ENCODE assay signal across 17 cellular contexts in genomic region chr19:5053661-5054060, GRCh38.
A peak's percentile ranks its signal among the peaks of the same experiment; 100 is the strongest.
DNase-seq lines count a peak whose midpoint lies in the region; ATAC-seq and TF ChIP-seq lines count a peak whose summit lies in the region.
"Had no signal": no experiment of that assay in that cellular context is flagged by ENCODE, and none has a peak within 500 bp of the region (broad histone marks: within the 10 kb centered on the region; RNA-seq: fewer than 3 reads in every experiment).

No MANE protein-coding gene starts in this region.

- H3K4me3 Mint-ChIP-seq in activated B cell treated with CpG ODN at 0.5 μM for 24 hours = no peak overlapping the region
- H3K4me3 Mint-ChIP-seq in stimulated activated naive B cell treated with anti-CD40 and anti-IgM and Interleukin-4, amounts not matched to agents 10 μg/mL and 1 μg/mL and 100 μg/mL, for 72 hours = no peak overlapping the region
- H3K4me3 Mint-ChIP-seq: CD14-positive monocyte; CD8-positive, alpha-beta memory T cell had no signal

- H3K4me1 Mint-ChIP-seq in activated B cell treated with CpG ODN at 0.5 μM for 24 hours = peaks cover 22% of the 10 kb centered on the region
- peaks cover 22 to 27% of the 10 kb centered on the region in 2 donors for H3K4me1 Mint-ChIP-seq in stimulated activated naive B cell treated with anti-CD40 and anti-IgM and Interleukin-4, amounts not matched to agents 10 μg/mL and 1 μg/mL and 100 μg/mL, for 72 hours
- H3K4me1 Mint-ChIP-seq: CD14-positive monocyte had no signal

- CTCF ChIA-PET in activated B cell treated with CpG ODN at 0.5 μM for 24 hours (lab: Charles Lee) = interaction anchor here (1.3 to 2.8 kb wide), 5 partner anchors 73 to 116 kb away, joined by 4 to 12 read pairs (median 6); no protein-coding TSS in a partner anchor

- TF ChIP-seq CTCF in left ventricle myocardium inferior (IDR thresholded peaks at IDR 0.05; ENCODE audit: borderline replicate concordance) (no peak), activated B cell treated with CpG ODN at 0.5 μM for 24 hours (IDR thresholded peaks at IDR 0.05) (no peak), neural cell (IDR thresholded peaks at IDR 0.05; ENCODE audit: poor library complexity, severe bottlenecking) (no peak), BE2C (IDR thresholded peaks at IDR 0.05; ENCODE audit: low read depth, low read length) (no peak)

- H3K9me3 ChIP-seq in left ventricle myocardium inferior (replicated peaks) (no peaks in the 10 kb centered on the region), neural cell (ENCODE audit: low read length) (no peaks in the 10 kb centered on the region), BE2C (no peaks in the 10 kb centered on the region)
- H3K9me3 ChIP-seq: Caco-2 had no signal

- H3K9me2 ChIP-seq in neural cell (ENCODE audit: insufficient read depth, low read length) = no peaks in the 10 kb centered on the region

- ATAC-seq in Right ventricle myocardium inferior (no peak), activated B cell treated with CpG ODN at 0.5 μM for 24 hours (ENCODE audit: low read depth) (peak; percentile 12)
- ATAC-seq in stimulated activated naive B cell treated with anti-CD40 and anti-IgM and Interleukin-4, amounts not matched to agents 10 μg/mL and 1 μg/mL and 100 μg/mL, for 72 hours (replicated peaks) = peak; percentile 29

- POLR2A ChIA-PET in activated B cell treated with CpG ODN at 0.5 μM for 24 hours (lab: Charles Lee) = interaction anchor here (1.2 to 3.1 kb wide), 2 partner anchors 74 to 78 kb away, joined by 6 to 21 read pairs; no protein-coding TSS in a partner anchor

- H3K36me3 ChIP-seq in left ventricle myocardium inferior (peaks cover 30% of the 10 kb centered on the region), neural cell (ENCODE audit: insufficient read depth, low read length) (no peaks in the 10 kb centered on the region), BE2C (peaks cover 11% of the 10 kb centered on the region)

- H3K27ac Mint-ChIP-seq in activated B cell treated with CpG ODN at 0.5 μM for 24 hours = no peak overlapping the region
- no peak overlapping the region for H3K27ac Mint-ChIP-seq in stimulated activated naive B cell treated with anti-CD40 and anti-IgM and Interleukin-4, amounts not matched to agents 10 μg/mL and 1 μg/mL and 100 μg/mL, for 72 hours
- H3K27ac Mint-ChIP-seq: CD8-positive, alpha-beta memory T cell had no signal

- H3K27me3 ChIP-seq in left ventricle myocardium inferior (ENCODE audit: low read depth) (no peaks in the 10 kb centered on the region), neural cell (ENCODE audit: insufficient read depth, low read depth, low read length) (no peaks in the 10 kb centered on the region), BE2C (no peaks in the 10 kb centered on the region)

- no peaks in the 10 kb centered on the region for H4K20me1 ChIP-seq in neural cell (ENCODE audit: insufficient read depth)

- H3K4me1 ChIP-seq in left ventricle myocardium inferior (peaks cover 55% of the 10 kb centered on the region), BE2C (peaks cover 7% of the 10 kb centered on the region)

- no peak overlapping the region for H2AFZ ChIP-seq in neural cell (ENCODE audit: low read depth, low read length)

- no peak for TF ChIP-seq EP300 in neural cell (conservative IDR thresholded peaks at IDR 0.05; ENCODE audit: poor library complexity, severe bottlenecking)

- intact Hi-C loops in left ventricle myocardium inferior (cut with micrococcal nuclease) = no loop called here
- intact Hi-C loops in Right ventricle myocardium inferior (cut with DNase I) = loop anchor here (5.0 kb wide), 1 partner anchor 84 kb away; no protein-coding TSS in a partner anchor
- intact Hi-C loops in activated B cell treated with CpG ODN at 0.5 μM for 24 hours (cut with micrococcal nuclease) = loop anchor here (2.0 kb wide), 1 partner anchor 77 kb away; no protein-coding TSS in a partner anchor

- no peak overlapping the region for H3K4me3 ChIP-seq in left ventricle myocardium inferior
- H3K4me3 ChIP-seq in neural cell (ENCODE audit: low read length) = no peak overlapping the region
- no peak overlapping the region for H3K4me3 ChIP-seq in BE2C (ENCODE audit: low read depth, low read length)

- TF ChIP-seq RAD21 in neural cell (conservative IDR thresholded peaks at IDR 0.05) = no peak

- no peaks in the 10 kb centered on the region for H3K79me2 ChIP-seq in neural cell (replicated peaks; ENCODE audit: insufficient read depth, low read length)

- no peak overlapping the region for H3K4me2 ChIP-seq in neural cell (ENCODE audit: low read length)

- H3F3A ChIP-seq in neural cell (ENCODE audit: insufficient read depth, low read length, poor library complexity, severe bottlenecking) = no peaks in the 10 kb centered on the region

- no peaks in the 10 kb centered on the region for H3K27me3 Mint-ChIP-seq in activated B cell treated with CpG ODN at 0.5 μM for 24 hours
- H3K27me3 Mint-ChIP-seq in stimulated activated naive B cell treated with anti-CD40 and anti-IgM and Interleukin-4, amounts not matched to agents 10 μg/mL and 1 μg/mL and 100 μg/mL, for 72 hours = no peaks in the 10 kb centered on the region
- H3K27me3 Mint-ChIP-seq: CD8-positive, alpha-beta memory T cell had no signal

- H3K9ac ChIP-seq in neural cell (ENCODE audit: low read length) = peak overlapping the region; percentile 40

- peaks cover 32% of the 10 kb centered on the region for H3K36me3 Mint-ChIP-seq in activated B cell treated with CpG ODN at 0.5 μM for 24 hours (ENCODE audit: low read depth)
- peaks cover 17 to 18% of the 10 kb centered on the region in 2 donors for H3K36me3 Mint-ChIP-seq in stimulated activated naive B cell treated with anti-CD40 and anti-IgM and Interleukin-4, amounts not matched to agents 10 μg/mL and 1 μg/mL and 100 μg/mL, for 72 hours

- DNase-seq in left ventricle myocardium inferior (no peak), Right ventricle myocardium inferior (ENCODE audit: missing footprints) (no peak), activated B cell treated with CpG ODN at 0.5 μM for 24 hours (no peak), midbrain (lab: John Stamatoyannopoulos, UW) (no peak), NOMO-1 treated with DMSO at 0.1 percent for 48 hours (lab: John Stamatoyannopoulos, UW; ENCODE audit: unreplicated experiment) (no peak), BE2C (no peak)
- no peak for DNase-seq in stimulated activated naive B cell treated with anti-CD40 and anti-IgM and Interleukin-4, amounts not matched to agents 10 μg/mL and 1 μg/mL and 100 μg/mL, for 72 hours
- DNase-seq: 8988T; AML-193; Caco-2; CD8-positive, alpha-beta memory T cell; DMS53; GF-D8; HCEC 1CT had no signal

- no peaks in the 10 kb centered on the region for H3K9me3 Mint-ChIP-seq in activated B cell treated with CpG ODN at 0.5 μM for 24 hours
- no peaks in the 10 kb centered on the region for H3K9me3 Mint-ChIP-seq in stimulated activated naive B cell treated with anti-CD40 and anti-IgM and Interleukin-4, amounts not matched to agents 10 μg/mL and 1 μg/mL and 100 μg/mL, for 72 hours
- H3K9me3 Mint-ChIP-seq: CD8-positive, alpha-beta memory T cell had no signal

- H3K27ac ChIP-seq in left ventricle myocardium inferior (replicated peaks) (peak overlapping the region; percentile 7), neural cell (ENCODE audit: low read length) (peak overlapping the region; percentile 36)
- H3K27ac ChIP-seq: HL-60 had no signal

TF ChIP-seq in neural cell, 6 proteins besides CTCF, POLR2A, EP300 and RAD21:
- TF ChIP-seq EZH2 (IDR thresholded peaks at IDR 0.05; ENCODE audit: borderline replicate concordance, insufficient read depth, low read length, poor library complexity, severe bottlenecking) (no peak), TAF1 (IDR thresholded peaks at IDR 0.05; ENCODE audit: low read depth) (no peak), MXI1 (conservative IDR thresholded peaks at IDR 0.05; ENCODE audit: poor library complexity, severe bottlenecking) (no peak), POLR2AphosphoS5 (IDR thresholded peaks at IDR 0.05) (no peak), SMC3 (conservative IDR thresholded peaks at IDR 0.05; ENCODE audit: poor library complexity) (no peak)
- TF ChIP-seq, protein P1, sequence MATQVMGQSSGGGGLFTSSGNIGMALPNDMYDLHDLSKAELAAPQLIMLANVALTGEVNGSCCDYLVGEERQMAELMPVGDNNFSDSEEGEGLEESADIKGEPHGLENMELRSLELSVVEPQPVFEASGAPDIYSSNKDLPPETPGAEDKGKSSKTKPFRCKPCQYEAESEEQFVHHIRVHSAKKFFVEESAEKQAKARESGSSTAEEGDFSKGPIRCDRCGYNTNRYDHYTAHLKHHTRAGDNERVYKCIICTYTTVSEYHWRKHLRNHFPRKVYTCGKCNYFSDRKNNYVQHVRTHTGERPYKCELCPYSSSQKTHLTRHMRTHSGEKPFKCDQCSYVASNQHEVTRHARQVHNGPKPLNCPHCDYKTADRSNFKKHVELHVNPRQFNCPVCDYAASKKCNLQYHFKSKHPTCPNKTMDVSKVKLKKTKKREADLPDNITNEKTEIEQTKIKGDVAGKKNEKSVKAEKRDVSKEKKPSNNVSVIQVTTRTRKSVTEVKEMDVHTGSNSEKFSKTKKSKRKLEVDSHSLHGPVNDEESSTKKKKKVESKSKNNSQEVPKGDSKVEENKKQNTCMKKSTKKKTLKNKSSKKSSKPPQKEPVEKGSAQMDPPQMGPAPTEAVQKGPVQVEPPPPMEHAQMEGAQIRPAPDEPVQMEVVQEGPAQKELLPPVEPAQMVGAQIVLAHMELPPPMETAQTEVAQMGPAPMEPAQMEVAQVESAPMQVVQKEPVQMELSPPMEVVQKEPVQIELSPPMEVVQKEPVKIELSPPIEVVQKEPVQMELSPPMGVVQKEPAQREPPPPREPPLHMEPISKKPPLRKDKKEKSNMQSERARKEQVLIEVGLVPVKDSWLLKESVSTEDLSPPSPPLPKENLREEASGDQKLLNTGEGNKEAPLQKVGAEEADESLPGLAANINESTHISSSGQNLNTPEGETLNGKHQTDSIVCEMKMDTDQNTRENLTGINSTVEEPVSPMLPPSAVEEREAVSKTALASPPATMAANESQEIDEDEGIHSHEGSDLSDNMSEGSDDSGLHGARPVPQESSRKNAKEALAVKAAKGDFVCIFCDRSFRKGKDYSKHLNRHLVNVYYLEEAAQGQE (IDR thresholded peaks at IDR 0.05; ENCODE audit: borderline replicate concordance) = no peak
